19 cellular contexts compared by ENCODE assay signal in genomic region chr20:19566226-19566960, GRCh38.
DNase-seq lines count a peak whose midpoint lies in the region; ATAC-seq and TF ChIP-seq lines count a peak whose summit lies in the region.
"Had no signal": no experiment of that assay in that cellular context is flagged by ENCODE, and none has a peak within 500 bp of the region (broad histone marks: within the 10 kb centered on the region; RNA-seq: fewer than 3 reads in every experiment).

No MANE protein-coding gene starts in this region.

- TF ChIP-seq POLR2A in lower leg skin (IDR thresholded peaks at IDR 0.05), result no peak

- DNase-seq in LNCaP clone FGC (ENCODE audit: low read depth) (peak; percentile 62), brain microvascular endothelial cell (peak; percentile 33), myocyte (ENCODE audit: low read depth) (peak; percentile 32), COLO668 (lab: John Stamatoyannopoulos, UW; ENCODE audit: unreplicated experiment) (no peak), lower leg skin (ENCODE audit: low spot score in 2 of 2) (no peak)
- DNase-seq: activated CD4-positive, CD25-positive, alpha-beta regulatory T cell treated with anti-CD3 and anti-CD28 coated beads, Interleukin-2, amount 50 U/mL, for 72 hours; activated CD8-positive, alpha-beta memory T cell treated with anti-CD3 and anti-CD28 coated beads, Interleukin-2, amount 10 ng/mL, durations not matched to agents 7 days and 5 days; activated effector memory CD4-positive, alpha-beta T cell treated with Interleukin-2 at 50 U/mL for 16 hours; CD8-positive, alpha-beta T cell; H7; hypothalamus; left colon; NCI-H1417; NCI-H69; stimulated activated naive CD4-positive, alpha-beta T cell treated with Interleukin-2 at 50 U/mL for 16 hours had no signal

- intact Hi-C loops in lower leg skin (cut with DNase I; ENCODE audit: low total_unique reads), result no loop called here

- WGBS in lower leg skin, 2 donors, result 56 to 62% methylated on average over 3 of the region's 3 CpGs

- H3K27me3 ChIP-seq in brain microvascular endothelial cell (replicated peaks), result no peaks in the 10 kb centered on the region
- H3K27me3 ChIP-seq: SJCRH30 had no signal

- H3K4me3 ChIP-seq in LNCaP clone FGC (ENCODE audit: low read depth, low read length) (no peak overlapping the region), brain microvascular endothelial cell (ENCODE audit: low read depth, low read length) (no peak overlapping the region), lower leg skin (ENCODE audit: low read depth, poor library complexity, severe bottlenecking) (no peak overlapping the region)
- H3K4me3 ChIP-seq: SJCRH30 had no signal

- ATAC-seq in GM21423 (IDR thresholded peaks at IDR 0.05; ENCODE audit: unreplicated experiment) (no peak), HG03520 (IDR thresholded peaks at IDR 0.05; ENCODE audit: unreplicated experiment) (no peak)
- ATAC-seq: activated CD8-positive, alpha-beta memory T cell treated with anti-CD3 and anti-CD28 coated beads, Interleukin-2, amount 10 ng/mL, durations not matched to agents 7 days and 5 days; CD8-positive, alpha-beta T cell; left colon had no signal

- no peaks in the 10 kb centered on the region for H3K36me3 ChIP-seq in brain microvascular endothelial cell (replicated peaks)
- H3K36me3 ChIP-seq: SJCRH30 had no signal

- no peak for TF ChIP-seq CTCF in C4-2B (conservative IDR thresholded peaks at IDR 0.05)
- 0 out of 2 replicates have a peak, but pooled peaks have one; percentile 5 for TF ChIP-seq CTCF in LNCaP clone FGC (IDR thresholded peaks at IDR 0.05; ENCODE audit: control insufficient read depth, extremely low read depth, insufficient read depth)
- TF ChIP-seq CTCF in brain microvascular endothelial cell (IDR thresholded peaks at IDR 0.05; ENCODE audit: low read depth, low read length, missing control alignments), result no peak
- TF ChIP-seq CTCF in lower leg skin (IDR thresholded peaks at IDR 0.05), result no peak

- H3K27ac ChIP-seq in C4-2B, result peak overlapping the region; percentile 33; the same call in 1 of the 2 replicates
- no peak overlapping the region for H3K27ac ChIP-seq in brain microvascular endothelial cell
- H3K27ac ChIP-seq: SJCRH30 had no signal

- in situ Hi-C loops in brain microvascular endothelial cell (cut with HindIII; ENCODE audit: low pct_ligation_motif_present, low sequenced_read_pairs), result no loop called here

Comparison
In these comparisons a context has a peak if more than half of its experiments do, and no peak if none do; other contexts are left out.
1. DNase-seq: peak in LNCaP clone FGC (single experiment), brain microvascular endothelial cell (single experiment) and myocyte (single experiment); none in COLO668 (single experiment) and lower leg skin (0 of 2).